1 cellular context compared by ENCODE assay signal in the genomic region with DNA sequence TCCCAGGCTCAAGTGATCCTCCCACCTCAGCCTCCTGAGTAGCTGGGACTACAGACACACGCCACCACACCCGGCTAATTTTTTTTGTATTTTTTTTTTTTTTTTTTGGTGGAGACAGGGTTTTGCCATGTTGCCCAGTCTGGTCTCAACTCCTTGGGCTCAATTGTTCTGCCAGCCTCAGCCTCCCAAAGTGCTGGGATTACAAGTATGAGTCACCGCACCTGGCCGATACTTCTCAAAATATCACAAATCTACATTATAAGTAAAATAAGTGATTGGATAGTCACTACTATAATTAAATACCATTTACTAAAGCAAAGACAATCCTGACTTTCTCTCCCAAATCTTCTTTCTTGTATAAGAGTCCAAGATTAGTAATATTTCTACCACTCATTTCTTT. TPM values are rescaled to one million over a fixed set of nuclear protein-coding genes. Genes with fewer than 3 reads are reported as not detected.
"Had no signal": no experiment of that assay in that cellular context is flagged by ENCODE, and none has a peak within 500 bp of the region (broad histone marks: within the 10 kb centered on the region; RNA-seq: fewer than 3 reads in every experiment).

No MANE protein-coding gene starts in this region.

RNA-seq across cellular contexts. Expression of a gene that starts 25.5 kb away (rescaled TPM):
- total RNA-seq: ascending aorta had no signal
